Comparison of ENCODE assay signal across 8 cellular contexts in genomic region chr10:45972813-45973169, GRCh38. TPM values are rescaled to one million over a fixed set of nuclear protein-coding genes. Genes with fewer than 3 reads are reported as not detected.
A peak's percentile ranks its signal among the peaks of the same experiment; 100 is the strongest.
DNase-seq lines count a peak whose midpoint lies in the region; ATAC-seq and TF ChIP-seq lines count a peak whose summit lies in the region.
"Not testable (repeated sequence)": the region's sequence is repeated elsewhere in the genome, so short reads cannot be mapped to it uniquely, and the experiment has no call there.

No MANE protein-coding gene starts in this region.

- H3K4me1 Mint-ChIP-seq in T-helper 1 cell treated with Interleukin-12 subunit alpha and Interleukin-12 subunit beta and Interleukin-4 antibody, amounts not matched to agents 30 μg/mL and 1 μg/mL, for 36 hours (ENCODE audit: low read depth), result peaks cover 30% of the 10 kb centered on the region
- peaks cover 22% of the 10 kb centered on the region for H3K4me1 Mint-ChIP-seq in MCF 10A (ENCODE audit: insufficient read depth, unreplicated experiment)
- peaks cover 37 to 49% of the 10 kb centered on the region in 2 donors for H3K4me1 Mint-ChIP-seq in natural killer cell treated with Interleukin-12 subunit alpha and Interleukin-12 subunit beta and Interleukin-15 and Interleukin-18, amount 100 ng/mL, for 72 hours (ENCODE audit: low read depth in 2 of 2)

- H3K27ac ChIP-seq in HUES48 (ENCODE audit: low read depth, low read length) (peak overlapping the region; percentile 84), right atrium auricular region (peak overlapping the region; percentile 67 to 77), thoracic aorta (peak overlapping the region; percentile 38 to 67)

- BruUV-seq in MCF 10A (replicated peaks; lab: Mats Ljungman, UMichigan), result TSS peak; percentile 66

- H3K27me3 Mint-ChIP-seq in T-helper 1 cell treated with Interleukin-12 subunit alpha and Interleukin-12 subunit beta and Interleukin-4 antibody, amounts not matched to agents 30 μg/mL and 1 μg/mL, for 36 hours (ENCODE audit: low read depth); MCF 10A (ENCODE audit: insufficient read depth, unreplicated experiment); natural killer cell treated with Interleukin-12 subunit alpha and Interleukin-12 subunit beta and Interleukin-15 and Interleukin-18, amount 100 ng/mL, for 72 hours: not testable (repeated sequence)

- H3K36me3 ChIP-seq in H7 (replicated peaks; ENCODE audit: control insufficient read depth, insufficient read depth, low read length); HUES48 (ENCODE audit: control insufficient read depth, insufficient read depth, low read length); right atrium auricular region; thoracic aorta: not testable (repeated sequence)

- DNase-seq in EH (ENCODE audit: low read depth), result peak; percentile 26
- not testable (repeated sequence) for DNase-seq in H7; MCF 10A (ENCODE audit: unreplicated experiment); right atrium auricular region (ENCODE audit: low spot score); natural killer cell treated with Interleukin-12 subunit alpha and Interleukin-12 subunit beta and Interleukin-15 and Interleukin-18, amount 100 ng/mL, for 72 hours (ENCODE audit: low spot score); thoracic aorta (ENCODE audit: low spot score)

- intact Hi-C loops in MCF 10A (cut with micrococcal nuclease), result not testable (repeated sequence)

- H3K4me3 Mint-ChIP-seq in T-helper 1 cell treated with Interleukin-12 subunit alpha and Interleukin-12 subunit beta and Interleukin-4 antibody, amounts not matched to agents 30 μg/mL and 1 μg/mL, for 36 hours, result peak overlapping the region; percentile 100
- peak overlapping the region; percentile 97 for H3K4me3 Mint-ChIP-seq in MCF 10A (ENCODE audit: unreplicated experiment)
- peak overlapping the region; percentile 100 for H3K4me3 Mint-ChIP-seq in natural killer cell treated with Interleukin-12 subunit alpha and Interleukin-12 subunit beta and Interleukin-15 and Interleukin-18, amount 100 ng/mL, for 72 hours

- not testable (repeated sequence) for H3K4me1 ChIP-seq in HUES48 (ENCODE audit: control insufficient read depth, insufficient read depth, low read length)
- H3K4me1 ChIP-seq in right atrium auricular region, result peaks cover 0 to 27% of the 10 kb centered on the region in 2 donors
- peaks cover 18 to 19% of the 10 kb centered on the region in 2 donors for H3K4me1 ChIP-seq in thoracic aorta (ENCODE audit: control insufficient read depth in 1 of 2, low read depth in 2 of 2)

- H3K9ac ChIP-seq in HUES48 (ENCODE audit: low read depth, low read length), result peak overlapping the region; percentile 90

- H3K9me3 Mint-ChIP-seq in T-helper 1 cell treated with Interleukin-12 subunit alpha and Interleukin-12 subunit beta and Interleukin-4 antibody, amounts not matched to agents 30 μg/mL and 1 μg/mL, for 36 hours; MCF 10A (ENCODE audit: unreplicated experiment); natural killer cell treated with Interleukin-12 subunit alpha and Interleukin-12 subunit beta and Interleukin-15 and Interleukin-18, amount 100 ng/mL, for 72 hours: not testable (repeated sequence)

- not testable (repeated sequence) for TF ChIP-seq CTCF in MCF 10A (IDR thresholded peaks at IDR 0.05; ENCODE audit: unreplicated experiment); right atrium auricular region (IDR thresholded peaks at IDR 0.05); thoracic aorta (IDR thresholded peaks at IDR 0.05)

- ATAC-seq in natural killer cell treated with Interleukin-12 subunit alpha and Interleukin-12 subunit beta and Interleukin-15 and Interleukin-18, amount 100 ng/mL, for 72 hours, result peak; percentile 21 to 23
- not testable (repeated sequence) for ATAC-seq in thoracic aorta (ENCODE audit: insufficient number of reproducible peaks, low FRiP score, low read depth)

- peaks cover 15% of the 10 kb centered on the region for H3K36me3 Mint-ChIP-seq in T-helper 1 cell treated with Interleukin-12 subunit alpha and Interleukin-12 subunit beta and Interleukin-4 antibody, amounts not matched to agents 30 μg/mL and 1 μg/mL, for 36 hours (ENCODE audit: low read depth)
- not testable (repeated sequence) for H3K36me3 Mint-ChIP-seq in MCF 10A (ENCODE audit: insufficient read depth, unreplicated experiment)
- H3K36me3 Mint-ChIP-seq in natural killer cell treated with Interleukin-12 subunit alpha and Interleukin-12 subunit beta and Interleukin-15 and Interleukin-18, amount 100 ng/mL, for 72 hours, result peaks cover 18% of the 10 kb centered on the region

- H3K9me3 ChIP-seq in HUES48 (ENCODE audit: control insufficient read depth, insufficient read depth, low read length); right atrium auricular region; thoracic aorta: not testable (repeated sequence)

- H3K4me3 ChIP-seq in H7 (ENCODE audit: insufficient read depth, low read depth, low read length) (peak overlapping the region; percentile 73), HUES48 (ENCODE audit: low read depth, low read length) (peak overlapping the region; percentile 84), right atrium auricular region (peak overlapping the region; percentile 75 to 78), thoracic aorta (peak overlapping the region; percentile 84)

- POLR2A ChIA-PET in MCF 10A (lab: Yijun Ruan, JAX), result interaction anchor here (1.0 to 2.4 kb wide), 5 partner anchors 14 to 56 kb away, joined by 3 to 16 read pairs (median 3); partner anchors contain the start of gene NCOA4

- H3K27me3 ChIP-seq in H7 (ENCODE audit: control insufficient read depth, insufficient read depth, low read length); HUES48 (ENCODE audit: control insufficient read depth, insufficient read depth, low read length); right atrium auricular region; thoracic aorta (replicated peaks; ENCODE audit: insufficient read depth): not testable (repeated sequence)

- H3K27ac Mint-ChIP-seq in T-helper 1 cell treated with Interleukin-12 subunit alpha and Interleukin-12 subunit beta and Interleukin-4 antibody, amounts not matched to agents 30 μg/mL and 1 μg/mL, for 36 hours, result peak overlapping the region; percentile 92
- H3K27ac Mint-ChIP-seq in MCF 10A (ENCODE audit: low read depth, unreplicated experiment), result peak overlapping the region; percentile 96
- peak overlapping the region; percentile 84 to 93 for H3K27ac Mint-ChIP-seq in natural killer cell treated with Interleukin-12 subunit alpha and Interleukin-12 subunit beta and Interleukin-15 and Interleukin-18, amount 100 ng/mL, for 72 hours

- CTCF ChIA-PET in MCF 10A (lab: Yijun Ruan, JAX), result interaction anchor here (0.7 to 1.8 kb wide), 3 partner anchors 49 to 525 kb away, joined by 4 read pairs; no protein-coding TSS in a partner anchor

RNA-seq across cellular contexts. Expression of gene TIMM23, which starts 0.5 kb away (rescaled TPM):
- total RNA-seq in H7 (2014; rRNA removed; shearing (Covaris generic)), result 83.5 and 111 TPM in 2 replicates
- total RNA-seq in MCF 10A (2022) (85.2 and 89.9 TPM in 2 replicates), right atrium auricular region (10 to 100 TPM; 67.6 to 88.8 TPM), thoracic aorta (10 to 100 TPM; 37.9 to 51.5 TPM)
- total RNA-seq in natural killer cell treated with Interleukin-12 subunit alpha and Interleukin-12 subunit beta and Interleukin-15 and Interleukin-18, amount 100 ng/mL, for 72 hours, result 10 to 100 TPM; 71.6 to 80.1 TPM

RNA-seq across cellular contexts. Expression of gene NCOA4, which starts 57.6 kb away (rescaled TPM):
- total RNA-seq in H7 (2014; rRNA removed; shearing (Covaris generic)), result 108 and 111 TPM in 2 replicates
- total RNA-seq in MCF 10A (2022) (73.5 and 81.6 TPM in 2 replicates), right atrium auricular region (100 to 1,000 TPM; 155 to 259 TPM), thoracic aorta (100 to 1,000 TPM; 101 to 111 TPM)
- total RNA-seq in natural killer cell treated with Interleukin-12 subunit alpha and Interleukin-12 subunit beta and Interleukin-15 and Interleukin-18, amount 100 ng/mL, for 72 hours, result 100 to 1,000 TPM; 101 to 129 TPM
